ENCODE assay signal across 17 cellular contexts in the genomic region with DNA sequence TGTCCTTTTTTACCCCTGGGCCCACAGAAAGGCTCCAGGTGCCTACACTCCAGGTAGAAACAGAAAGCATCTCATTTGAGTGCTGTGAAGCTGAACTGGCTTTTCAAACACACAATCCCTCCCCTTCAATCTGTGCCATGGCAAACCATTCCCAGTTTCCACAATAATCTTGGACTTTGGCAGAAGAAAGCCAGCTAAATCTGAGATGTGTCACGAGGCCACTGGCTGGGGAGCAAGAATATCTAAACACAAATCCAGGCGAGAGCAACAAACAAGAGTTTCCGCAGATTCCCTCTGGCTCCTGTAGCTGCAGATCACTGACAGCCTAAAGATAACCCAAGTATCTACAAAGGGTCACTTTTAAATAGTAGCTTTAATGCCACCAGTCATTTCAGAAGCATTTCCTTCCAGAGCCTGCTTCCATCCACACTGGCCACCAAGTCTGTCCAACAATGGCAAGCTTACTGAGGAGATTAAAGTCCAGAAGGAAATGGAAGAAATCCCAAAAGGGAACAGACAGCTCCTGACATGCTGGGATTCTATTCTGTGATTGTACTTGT.
DNase-seq lines count a peak whose midpoint lies in the region; ATAC-seq, FAIRE-seq and TF ChIP-seq lines count a peak whose summit lies in the region.
"Had no signal": no experiment of that assay in that cellular context is flagged by ENCODE, and none has a peak within 500 bp of the region (broad histone marks: within the 10 kb centered on the region; RNA-seq: fewer than 3 reads in every experiment).

No MANE protein-coding gene starts in this region.

- H4K20me1 ChIP-seq in IMR-90 (ENCODE audit: insufficient read depth, low read length) (peaks cover 10% of the 10 kb centered on the region; the same call in 1 of the 2 replicates), HepG2 (ENCODE audit: insufficient read depth, low read length) (no peaks in the 10 kb centered on the region), PC-9 (ENCODE audit: insufficient read depth) (no peaks in the 10 kb centered on the region), Karpas-422 (ENCODE audit: insufficient read depth, low read depth, low read length) (no peaks in the 10 kb centered on the region)

- ATAC-seq in IMR-90 (ENCODE audit: low read depth) (peak; percentile 6; the same call in 1 of the 2 replicates), HepG2 (no peak), gastrocnemius medialis (peak in 1 of 2 donors; percentile 7), HG02840 (IDR thresholded peaks at IDR 0.05; ENCODE audit: low FRiP score, unreplicated experiment) (no peak)
- ATAC-seq: activated T-cell treated with anti-CD3 and anti-CD28 coated beads, Interleukin-2, amount 50 U/mL, for 4 hours had no signal

- no peak for FAIRE-seq in HepG2 (lab: Jason Lieb, UNC)

- TF ChIP-seq RAD21 in IMR-90 (IDR thresholded peaks at IDR 0.05; ENCODE audit: low read length) = no peak
- no peak for TF ChIP-seq RAD21 in HepG2 (CRISPR knock-in tag; IDR thresholded peaks at IDR 0.05)

- H2BK20ac ChIP-seq in IMR-90 (ENCODE audit: low read depth, low read length) = no peak overlapping the region

- H3K27ac ChIP-seq in IMR-90 (ENCODE audit: insufficient read depth, low read length) (no peak overlapping the region), cingulate gyrus (ENCODE audit: low read depth, low read length) (peak overlapping the region; percentile 23), HepG2 (ENCODE audit: extremely low read length, insufficient read depth, low read length) (no peak overlapping the region), gastrocnemius medialis (peak overlapping the region; percentile 88 to 94 (median 91)), PC-9 (no peak overlapping the region), Karpas-422 (ENCODE audit: low read length) (no peak overlapping the region)

- peak overlapping the region; percentile 20; the same call in 1 of the 2 replicates for H2BK120ac ChIP-seq in IMR-90 (ENCODE audit: low read depth, low read length)

- H3K9ac ChIP-seq in IMR-90 (ENCODE audit: low read depth, low read length) = no peak overlapping the region
- no peak overlapping the region for H3K9ac ChIP-seq in HepG2 (ENCODE audit: insufficient read depth, low read depth, low read length)
- no peak overlapping the region for H3K9ac ChIP-seq in Karpas-422 (ENCODE audit: low read length)

- BruUV-seq in IMR-90 (replicated peaks; lab: Mats Ljungman, UMichigan) = no TSS peak
- no TSS peak for BruUV-seq in HepG2 (replicated peaks; lab: Mats Ljungman, UMichigan)
- no TSS peak for BruUV-seq in PC-9 (replicated peaks; lab: Mats Ljungman, UMichigan)

- intact Hi-C loops in IMR-90 (cut with micrococcal nuclease) = loop anchor here (1.0 to 10.0 kb wide), 2 partner anchors 87 to 666 kb away; a partner anchor contains a TSS
- intact Hi-C loops in HepG2 (cut with micrococcal nuclease; ENCODE audit: unreplicated experiment) = no loop called here
- intact Hi-C loops in gastrocnemius medialis (cut with DNase I; ENCODE audit: low total_unique reads) = no loop called here
- intact Hi-C loops in PC-9 (cut with micrococcal nuclease; ENCODE audit: unreplicated experiment) = no loop called here

- CTCF ChIA-PET in IMR-90 (lab: Yijun Ruan, JAX) = interaction anchor here (0.6 kb wide), 1 partner anchor 78 kb away, joined by 3 read pairs; no protein-coding TSS in a partner anchor
- CTCF ChIA-PET in HepG2 (lab: Yijun Ruan, JAX; ENCODE audit: low intra/inter-chr PET ratio, low total read pairs) = no interaction called here
- CTCF ChIA-PET in PC-9 (lab: Charles Lee) = no interaction called here

- H3K9me3 ChIP-seq in IMR-90 (ENCODE audit: control insufficient read depth, insufficient read depth, low read length) = no peaks in the 10 kb centered on the region
- H3K9me3 ChIP-seq in HepG2 (ENCODE audit: low read length) = no peaks in the 10 kb centered on the region
- no peaks in the 10 kb centered on the region for H3K9me3 ChIP-seq in gastrocnemius medialis
- H3K9me3 ChIP-seq in PC-9 (ENCODE audit: insufficient read depth, low read depth) = no peaks in the 10 kb centered on the region
- no peaks in the 10 kb centered on the region for H3K9me3 ChIP-seq in Karpas-422 (ENCODE audit: low read length)
- H3K9me3 ChIP-seq: HAP-1, tibial nerve had no signal

- TF ChIP-seq CTCF in IMR-90 (conservative IDR thresholded peaks at IDR 0.05; ENCODE audit: low read depth, low read length) (no peak), HepG2 (CRISPR knock-in tag; IDR thresholded peaks at IDR 0.05) (no peak), gastrocnemius medialis (IDR thresholded peaks at IDR 0.05 in 4 of 5, conservative IDR thresholded peaks at IDR 0.05 in 1 of 5) (no peak), PC-9 (conservative IDR thresholded peaks at IDR 0.05) (no peak)

- peak overlapping the region; percentile 51 for H2AK5ac ChIP-seq in IMR-90 (ENCODE audit: low read depth, low read length)

- H3K79me1 ChIP-seq in IMR-90 (ENCODE audit: low read depth in 1 of 2, low read length in 2 of 2) = peaks cover 21 to 76% of the 10 kb centered on the region in 2 experiments

- no peak overlapping the region for H3K56ac ChIP-seq in IMR-90 (ENCODE audit: extremely low read depth, insufficient read depth, low read length)

- H3K4me1 ChIP-seq in IMR-90 (ENCODE audit: control insufficient read depth, insufficient read depth, low read length) = peaks cover 29% of the 10 kb centered on the region
- H3K4me1 ChIP-seq in HepG2 (ENCODE audit: insufficient read depth, low read length) = peaks cover 22% of the 10 kb centered on the region
- peaks cover 90 to 98% of the 10 kb centered on the region in 2 donors for H3K4me1 ChIP-seq in gastrocnemius medialis
- H3K4me1 ChIP-seq in PC-9 (replicated peaks; ENCODE audit: insufficient read depth) = no peaks in the 10 kb centered on the region
- no peaks in the 10 kb centered on the region for H3K4me1 ChIP-seq in Karpas-422 (ENCODE audit: low read length)

- dilution Hi-C loops in IMR-90 (cut with HindIII; ENCODE audit: low sequenced_read_pairs, unreplicated experiment) = no loop called here

- peaks cover 32% of the 10 kb centered on the region for H3K9me1 ChIP-seq in IMR-90 (ENCODE audit: insufficient read depth, low read length)

- no CpG with 5 or more reads among the region's 3 CpGs for WGBS in IMR-90 (ENCODE audit: extremely low coverage in 2 of 2, insufficient read length in 1 of 2), 2 experiments
- WGBS in HepG2 (ENCODE audit: low lambda C conversion rate) = 97% methylated on average over 3 of the region's 3 CpGs

- H4K5ac ChIP-seq in IMR-90 (ENCODE audit: low read depth, low read length) = no peak overlapping the region

- 0 out of 3 replicates have a peak overlapping the region, but pooled peaks have one; percentile 1 for H2BK15ac ChIP-seq in IMR-90 (ENCODE audit: low read depth, low read length)

- H4K8ac ChIP-seq in IMR-90 (ENCODE audit: low read depth in 2 of 2, low read length in 2 of 2) = no peak overlapping the region

- DNase-seq in IMR-90 = peak; percentile 23
- no peak for DNase-seq in HepG2 (ENCODE audit: low spot score)
- DNase-seq in gastrocnemius medialis = peak; percentile 30 to 46
- DNase-seq in PC-9 = no peak
- DNase-seq in NCI-H1436 (lab: John Stamatoyannopoulos, UW) = no peak
- no peak for DNase-seq in Karpas-422
- DNase-seq: activated CD4-positive, alpha-beta T cell treated with anti-CD3 and anti-CD28 coated beads for 4 hours; activated T-cell treated with anti-CD3 and anti-CD28 coated beads, Interleukin-2, amount 50 U/mL, for 4 hours; AML-193; DMS53; effector CD4-positive, alpha-beta T cell; NCI-H748 treated with DMSO at 0.1 percent for 48 hours; stimulated activated CD4-positive, alpha-beta T cell treated with anti-CD3 and anti-CD28 coated beads, Interleukin-12 subunit alpha, Interleukin-12 subunit beta, amount 100 ng/mL, for 4 hours had no signal

- H3K79me2 ChIP-seq in HepG2 (ENCODE audit: insufficient read depth, low read length) (no peaks in the 10 kb centered on the region), PC-9 (ENCODE audit: low read depth) (no peaks in the 10 kb centered on the region), Karpas-422 (ENCODE audit: low read length) (no peaks in the 10 kb centered on the region)

- peak overlapping the region; percentile 52; the same call in 1 of the 2 replicates for H3K23ac ChIP-seq in IMR-90 (ENCODE audit: low read depth, low read length)

- no peak overlapping the region for H2BK5ac ChIP-seq in IMR-90 (ENCODE audit: low read depth, low read length, poor library complexity, severe bottlenecking)

- POLR2A ChIA-PET in IMR-90 (lab: Charles Lee; ENCODE audit: unreplicated experiment) = no interaction called here
- POLR2A ChIA-PET in HepG2 (lab: Yijun Ruan, JAX) = no interaction called here
- POLR2A ChIA-PET in PC-9 (lab: Charles Lee; ENCODE audit: unreplicated experiment) = no interaction called here

- in situ Hi-C loops in IMR-90 (cut with MboI; ENCODE audit: low sequenced_read_pairs) (loop anchor here (5.0 kb wide), 1 partner anchor 88 kb away; a partner anchor contains a TSS), HepG2 (cut with HindIII; ENCODE audit: extremely low pct_ligation_motif_present, low pct_unique_long_range_greater_than_20kb) (no loop called here), gastrocnemius medialis (cut with MboI; ENCODE audit: low sequenced_read_pairs in 4 of 4) (loop anchor here in 1 of 4 donors (10.0 kb wide), 1 partner anchor 86 kb away; a partner anchor contains a TSS)

- no peak overlapping the region; the same call in 1 of the 2 replicates for H4K91ac ChIP-seq in IMR-90 (ENCODE audit: insufficient read depth, low read depth, low read length)

- TF ChIP-seq EP300 in HepG2 (IDR thresholded peaks at IDR 0.05; ENCODE audit: low read depth in 2 of 2, low read length in 2 of 2) (no peak), HepG2 (CRISPR knock-in tag; IDR thresholded peaks at IDR 0.05; ENCODE audit: borderline replicate concordance) (no peak)

- H3K9me2 ChIP-seq in PC-9 (ENCODE audit: insufficient read depth) = no peaks in the 10 kb centered on the region
- H3K9me2 ChIP-seq in Karpas-422 (replicated peaks; ENCODE audit: insufficient read depth, low read length) = no peaks in the 10 kb centered on the region

- no peak overlapping the region for H2AK9ac ChIP-seq in IMR-90 (replicated peaks; ENCODE audit: low read depth, low read length, poor library complexity)

- H3K18ac ChIP-seq in IMR-90 (ENCODE audit: low read depth, low read length) = no peak overlapping the region

- H3K36me3 ChIP-seq in IMR-90 (ENCODE audit: control insufficient read depth, insufficient read depth, low read length) = 0 out of 2 replicates have a peak, but pooled peaks cover 4% of the 10 kb centered on the region
- no peaks in the 10 kb centered on the region; a peak in 1 of 5 replicates for H3K36me3 ChIP-seq in HepG2 (replicated peaks in 1 of 2; ENCODE audit: control insufficient read depth in 1 of 2, insufficient read depth in 2 of 2, low read length in 2 of 2)
- H3K36me3 ChIP-seq in gastrocnemius medialis = no peaks in the 10 kb centered on the region
- no peaks in the 10 kb centered on the region for H3K36me3 ChIP-seq in PC-9 (ENCODE audit: low read depth)
- no peaks in the 10 kb centered on the region for H3K36me3 ChIP-seq in Karpas-422 (ENCODE audit: insufficient read depth, low read length)
- H3K36me3 ChIP-seq: HAP-1, tibial nerve had no signal

- H3K4ac ChIP-seq in IMR-90 (ENCODE audit: low read depth, low read length) = peak overlapping the region; percentile 30; the same call in 1 of the 2 replicates

- 0 out of 2 replicates have a peak overlapping the region, but pooled peaks have one; percentile 13 for H3K4me2 ChIP-seq in IMR-90 (ENCODE audit: low read depth, low read length)
- no peak overlapping the region for H3K4me2 ChIP-seq in HepG2 (ENCODE audit: low read depth, low read length)
- H3K4me2 ChIP-seq in PC-9 = no peak overlapping the region
- no peak overlapping the region for H3K4me2 ChIP-seq in Karpas-422 (ENCODE audit: low read depth, low read length, poor library complexity, severe bottlenecking)

- no peaks in the 10 kb centered on the region for H3K27me3 ChIP-seq in IMR-90 (ENCODE audit: control insufficient read depth, insufficient read depth, low read length)
- no peaks in the 10 kb centered on the region for H3K27me3 ChIP-seq in HepG2 (ENCODE audit: control insufficient read depth in 1 of 2, insufficient read depth in 2 of 2, low read length in 2 of 2)
- H3K27me3 ChIP-seq in gastrocnemius medialis = no peaks in the 10 kb centered on the region
- no peaks in the 10 kb centered on the region for H3K27me3 ChIP-seq in PC-9 (ENCODE audit: insufficient read depth, low read depth)
- H3K27me3 ChIP-seq in Karpas-422 (ENCODE audit: low read length) = no peaks in the 10 kb centered on the region
- H3K27me3 ChIP-seq: tibial nerve had no signal

- TF ChIP-seq POLR2A in IMR-90 (IDR thresholded peaks at IDR 0.05; ENCODE audit: low read depth, low read length) (no peak), HepG2 (IDR thresholded peaks at IDR 0.05; ENCODE audit: insufficient read depth in 1 of 2, low read depth in 2 of 2, low read length in 2 of 2) (no peak), gastrocnemius medialis (IDR thresholded peaks at IDR 0.05) (no peak)

- H3K14ac ChIP-seq in IMR-90 (replicated peaks; ENCODE audit: low read depth, low read length) = peak overlapping the region; percentile 17; the same call in 1 of the 2 replicates

- H2AFZ ChIP-seq in IMR-90 (replicated peaks; ENCODE audit: low read length, poor library complexity) = no peak overlapping the region
- no peak overlapping the region for H2AFZ ChIP-seq in HepG2 (ENCODE audit: low read length)
- H2AFZ ChIP-seq in PC-9 = no peak overlapping the region
- no peak overlapping the region for H2AFZ ChIP-seq in Karpas-422 (ENCODE audit: low read length)

- H3K4me3 ChIP-seq in IMR-90 (ENCODE audit: insufficient read depth, low read depth, low read length) = no peak overlapping the region
- H3K4me3 ChIP-seq in HepG2 (replicated peaks in 1 of 3; ENCODE audit: insufficient read depth in 1 of 3, low read depth in 2 of 3, low read length in 3 of 3) = no peak overlapping the region
- peak overlapping the region in 3 of 4 donors; percentile 3 to 25 (median 14) for H3K4me3 ChIP-seq in gastrocnemius medialis
- H3K4me3 ChIP-seq in PC-9 = no peak overlapping the region
- no peak overlapping the region for H3K4me3 ChIP-seq in Karpas-422 (ENCODE audit: low read length)
- H3K4me3 ChIP-seq: HAP-1, tibial nerve had no signal

- no peaks in the 10 kb centered on the region for H3F3A ChIP-seq in PC-9 (ENCODE audit: insufficient read depth, low read depth)

Comparison
In these comparisons a context has a peak if more than half of its experiments do, and no peak if none do; other contexts are left out.
1. DNase-seq: peak in IMR-90 (single experiment) and gastrocnemius medialis (2 of 2); none in HepG2 (single experiment), PC-9 (0 of 2), NCI-H1436 (single experiment) and Karpas-422 (single experiment).
2. H3K27ac ChIP-seq: peak in cingulate gyrus (single experiment) and gastrocnemius medialis (4 of 4); none in IMR-90 (single experiment), HepG2 (single experiment), PC-9 (single experiment) and Karpas-422 (single experiment).
3. H3K4me3 ChIP-seq: peak in gastrocnemius medialis (3 of 4); none in IMR-90 (single experiment), HepG2 (0 of 3), PC-9 (single experiment) and Karpas-422 (single experiment).